In genomic region chr17:78316115-78316866, GRCh38 we compare ENCODE assay signal across 8 cellular contexts. TPM values are rescaled to one million over a fixed set of nuclear protein-coding genes. Genes with fewer than 3 reads are reported as not detected.
DNase-seq lines count a peak whose midpoint lies in the region; ATAC-seq, FAIRE-seq and TF ChIP-seq lines count a peak whose summit lies in the region.

No MANE protein-coding gene starts in this region.

- FAIRE-seq in G401.6 (lab: Jason Lieb, UNC) = peak; percentile 53

- no peak for TF ChIP-seq EP300 in sigmoid colon (IDR thresholded peaks at IDR 0.05)

- H3K4me3 ChIP-seq in SK-N-MC (peak overlapping the region; percentile 66), sigmoid colon (no peak overlapping the region)

- no peak for DNase-seq in SK-N-MC (ENCODE audit: low read depth, low spot score)
- DNase-seq in foreskin keratinocyte = no peak
- DNase-seq in sigmoid colon = no peak
- DNase-seq in GF-D8 (lab: John Stamatoyannopoulos, UW) = no peak
- no peak for DNase-seq in DMS53 treated with DMSO at 0.1 percent for 48 hours (lab: John Stamatoyannopoulos, UW; ENCODE audit: unreplicated experiment)
- no peak for DNase-seq in occipital lobe (lab: John Stamatoyannopoulos, UW)

- intact Hi-C loops in sigmoid colon (cut with DNase I) = no loop called here

- no peak for ATAC-seq in foreskin keratinocyte
- no peak for ATAC-seq in GM19351 (IDR thresholded peaks at IDR 0.05; ENCODE audit: unreplicated experiment)

- no peaks in the 10 kb centered on the region for H3K9me3 ChIP-seq in SK-N-MC (ENCODE audit: low read depth, low read length)
- H3K9me3 ChIP-seq in sigmoid colon = no peaks in the 10 kb centered on the region

- H3K9ac ChIP-seq in SK-N-MC (ENCODE audit: insufficient read length) = peak overlapping the region; percentile 70

- H3K27ac ChIP-seq in SK-N-MC (peak overlapping the region; percentile 98), foreskin keratinocyte (peak overlapping the region; percentile 93), sigmoid colon (peak overlapping the region; percentile 44 to 83 (median 72))

- H3K27me3 ChIP-seq in foreskin keratinocyte (peaks cover 4% of the 10 kb centered on the region), sigmoid colon (no peaks in the 10 kb centered on the region)

- 17 to 68% methylated on average over 22 of the region's 22 CpGs for WGBS in sigmoid colon, 2 donors

- TF ChIP-seq CTCF in foreskin keratinocyte (conservative IDR thresholded peaks at IDR 0.05) (no peak), sigmoid colon (IDR thresholded peaks at IDR 0.05) (no peak)

- H3K36me3 ChIP-seq in SK-N-MC (ENCODE audit: insufficient read depth, low read length) = no peaks in the 10 kb centered on the region
- no peaks in the 10 kb centered on the region for H3K36me3 ChIP-seq in sigmoid colon

- TF ChIP-seq POLR2A in sigmoid colon (IDR thresholded peaks at IDR 0.05) = no peak

- H3K4me1 ChIP-seq in foreskin keratinocyte = peaks cover 16% of the 10 kb centered on the region
- peaks cover 0 to 48% (median 42%) of the 10 kb centered on the region in 4 donors for H3K4me1 ChIP-seq in sigmoid colon

RNA-seq across cellular contexts. Expression of gene SOCS3, which starts 43.6 kb away (rescaled TPM):
- total RNA-seq in foreskin keratinocyte = 3.7 and 3.9 TPM in 2 replicates
- 1.7 and 2.4 TPM in 2 replicates for polyA plus RNA-seq in foreskin keratinocyte
- 100 to 1,000 TPM in 2 of 4 donors, 10 to 100 TPM in 2; 10.3 to 499 (median 82.9) TPM for total RNA-seq in sigmoid colon
- polyA plus RNA-seq in sigmoid colon = 10 to 100 TPM; 11.1 to 64.5 (median 28.2) TPM
- total RNA-seq in occipital lobe = 8.3 TPM
